In genomic region chr12:59736359-59736758, GRCh38 we compare ENCODE assay signal across 23 cellular contexts.
DNase-seq lines count a peak whose midpoint lies in the region; ATAC-seq lines count a peak whose summit lies in the region.
"Had no signal": no experiment of that assay in that cellular context is flagged by ENCODE, and none has a peak within 500 bp of the region (broad histone marks: within the 10 kb centered on the region; RNA-seq: fewer than 3 reads in every experiment).

No MANE protein-coding gene starts in this region.

- POLR2A ChIA-PET in activated CD4-positive, alpha-beta memory T cell treated with anti-CD3 and anti-CD28 coated beads, Interleukin-2, amount 10 ng/mL, durations not matched to agents 7 days and 5 days (lab: Charles Lee): no interaction called here

- H3K4me1 ChIP-seq in right cardiac atrium (ENCODE audit: control insufficient read depth, insufficient read depth, low read length): peaks cover 6% of the 10 kb centered on the region
- peaks cover 22% of the 10 kb centered on the region for H3K4me1 ChIP-seq in mesodermal cell (ENCODE audit: control insufficient read depth, insufficient read depth, low read length, poor library complexity, severe bottlenecking)
- H3K4me1 ChIP-seq: prostate gland had no signal

- H3K9me3 ChIP-seq in right cardiac atrium (ENCODE audit: control insufficient read depth, low read length) (no peaks in the 10 kb centered on the region), mesodermal cell (ENCODE audit: control insufficient read depth, low read length) (no peaks in the 10 kb centered on the region)
- H3K9me3 ChIP-seq: prostate gland had no signal

- no peaks in the 10 kb centered on the region for H3K27me3 ChIP-seq in right cardiac atrium (ENCODE audit: control insufficient read depth, insufficient read depth)

- peaks cover 2% of the 10 kb centered on the region for H3K36me3 Mint-ChIP-seq in activated CD4-positive, alpha-beta memory T cell treated with anti-CD3 and anti-CD28 coated beads, Interleukin-2, amount 10 ng/mL, durations not matched to agents 7 days and 5 days (ENCODE audit: low read depth)
- H3K36me3 Mint-ChIP-seq: type B pancreatic cell had no signal

- H3K4me3 Mint-ChIP-seq in activated CD4-positive, alpha-beta memory T cell treated with anti-CD3 and anti-CD28 coated beads, Interleukin-2, amount 10 ng/mL, durations not matched to agents 7 days and 5 days: no peak overlapping the region
- H3K4me3 Mint-ChIP-seq: activated CD8-positive, alpha-beta T cell treated with anti-CD3 and anti-CD28 coated beads for 36 hours; activated naive CD8-positive, alpha-beta T cell treated with anti-CD3 and anti-CD28 coated beads, Interleukin-2, amount 10 ng/mL, durations not matched to agents 7 days and 5 days; effector memory CD8-positive, alpha-beta T cell; immature natural killer cell; neural crest cell; type B pancreatic cell had no signal

- ATAC-seq in Right ventricle myocardium superior (ENCODE audit: poor library complexity): peak; percentile 38
- no peak for ATAC-seq in right cardiac atrium
- ATAC-seq in HG03378 (IDR thresholded peaks at IDR 0.05; ENCODE audit: unreplicated experiment): no peak
- no peak for ATAC-seq in GM18502 (IDR thresholded peaks at IDR 0.05; ENCODE audit: poor library complexity, unreplicated experiment)
- ATAC-seq: activated CD4-positive, CD25-positive, alpha-beta regulatory T cell treated with anti-CD3 and anti-CD28 coated beads, Interleukin-2, amount 50 U/mL, for 24 hours; activated CD8-positive, alpha-beta T cell treated with anti-CD3 and anti-CD28 coated beads for 36 hours; effector memory CD8-positive, alpha-beta T cell; HepG2 had no signal

- no peak overlapping the region for H3K4me3 ChIP-seq in right cardiac atrium (ENCODE audit: low read length)
- no peak overlapping the region for H3K4me3 ChIP-seq in mesodermal cell (ENCODE audit: extremely low read depth, insufficient read depth, low read length, poor library complexity, severe bottlenecking)
- H3K4me3 ChIP-seq: prostate gland had no signal

- H3K27ac ChIP-seq in right cardiac atrium (ENCODE audit: low read length): no peak overlapping the region
- peak overlapping the region; percentile 63 for H3K27ac ChIP-seq in mesodermal cell (ENCODE audit: low read depth, low read length, severe bottlenecking)
- H3K27ac ChIP-seq: HL-60, prostate gland had no signal

- no peaks in the 10 kb centered on the region for H3K9me3 Mint-ChIP-seq in activated CD4-positive, alpha-beta memory T cell treated with anti-CD3 and anti-CD28 coated beads, Interleukin-2, amount 10 ng/mL, durations not matched to agents 7 days and 5 days
- H3K9me3 Mint-ChIP-seq: activated CD8-positive, alpha-beta T cell treated with anti-CD3 and anti-CD28 coated beads for 36 hours; activated naive CD8-positive, alpha-beta T cell treated with anti-CD3 and anti-CD28 coated beads, Interleukin-2, amount 10 ng/mL, durations not matched to agents 7 days and 5 days; effector memory CD8-positive, alpha-beta T cell; immature natural killer cell; neural crest cell; type B pancreatic cell had no signal

- H3K27me3 Mint-ChIP-seq in activated CD4-positive, alpha-beta memory T cell treated with anti-CD3 and anti-CD28 coated beads, Interleukin-2, amount 10 ng/mL, durations not matched to agents 7 days and 5 days: no peaks in the 10 kb centered on the region
- H3K27me3 Mint-ChIP-seq: activated CD8-positive, alpha-beta T cell treated with anti-CD3 and anti-CD28 coated beads for 36 hours; activated naive CD8-positive, alpha-beta T cell treated with anti-CD3 and anti-CD28 coated beads, Interleukin-2, amount 10 ng/mL, durations not matched to agents 7 days and 5 days; effector memory CD8-positive, alpha-beta T cell; type B pancreatic cell had no signal

- no peaks in the 10 kb centered on the region for H3K36me3 ChIP-seq in mesodermal cell (ENCODE audit: control insufficient read depth, insufficient read depth, low read length)
- H3K36me3 ChIP-seq: prostate gland had no signal

- H3K4me1 Mint-ChIP-seq in activated CD4-positive, alpha-beta memory T cell treated with anti-CD3 and anti-CD28 coated beads, Interleukin-2, amount 10 ng/mL, durations not matched to agents 7 days and 5 days: peaks cover 2% of the 10 kb centered on the region
- H3K4me1 Mint-ChIP-seq: neural crest cell had no signal

- DNase-seq in Right ventricle myocardium superior: no peak
- DNase-seq in right cardiac atrium: no peak
- DNase-seq in OCI-M1 (lab: John Stamatoyannopoulos, UW): peak; percentile 62
- no peak for DNase-seq in activated effector memory CD4-positive, alpha-beta T cell treated with anti-CD3 and anti-CD28 coated beads, Interleukin-2, amount 50 U/mL, for 16 hours
- no peak for DNase-seq in activated CD4-positive, alpha-beta memory T cell treated with anti-CD3 and anti-CD28 coated beads, Interleukin-2, amount 10 ng/mL, durations not matched to agents 7 days and 5 days
- DNase-seq: activated CD8-positive, alpha-beta T cell treated with anti-CD3 and anti-CD28 coated beads for 36 hours; activated effector memory CD4-positive, alpha-beta T cell treated with Interleukin-2 at 50 U/mL for 16 hours; activated naive CD8-positive, alpha-beta T cell treated with anti-CD3 and anti-CD28 coated beads, Interleukin-2, amount 10 ng/mL, durations not matched to agents 7 days and 5 days; activated T-cell treated with anti-CD3 and anti-CD28 coated beads for 4 hours; C1 segment of cervical spinal cord; effector memory CD8-positive, alpha-beta T cell; hippocampal formation; immature natural killer cell; NCI-H2107 had no signal

- H3K27ac Mint-ChIP-seq in activated CD4-positive, alpha-beta memory T cell treated with anti-CD3 and anti-CD28 coated beads, Interleukin-2, amount 10 ng/mL, durations not matched to agents 7 days and 5 days: no peak overlapping the region
- H3K27ac Mint-ChIP-seq: activated CD8-positive, alpha-beta T cell treated with anti-CD3 and anti-CD28 coated beads for 36 hours; activated naive CD8-positive, alpha-beta T cell treated with anti-CD3 and anti-CD28 coated beads, Interleukin-2, amount 10 ng/mL, durations not matched to agents 7 days and 5 days; effector memory CD8-positive, alpha-beta T cell; type B pancreatic cell had no signal

- WGBS in right cardiac atrium: 55% methylated on average over 1 of the region's 1 CpG
- 81 to 90% methylated on average over 1 of the region's 1 CpG for WGBS in mesodermal cell (ENCODE audit: insufficient coverage in 2 of 2), 2 experiments

- intact Hi-C loops in Right ventricle myocardium superior (cut with DNase I) (no loop called here), right cardiac atrium (cut with DNase I) (no loop called here)

- CTCF ChIA-PET in activated CD4-positive, alpha-beta memory T cell treated with anti-CD3 and anti-CD28 coated beads, Interleukin-2, amount 10 ng/mL, durations not matched to agents 7 days and 5 days (lab: Charles Lee): no interaction called here
